27 cellular contexts compared by ENCODE assay signal in genomic region chr1:3125546-3126368, GRCh38. TPM values are rescaled to one million over a fixed set of nuclear protein-coding genes. Genes with fewer than 3 reads are reported as not detected.
DNase-seq lines count a peak whose midpoint lies in the region; ATAC-seq, FAIRE-seq and TF ChIP-seq lines count a peak whose summit lies in the region.
"Had no signal": no experiment of that assay in that cellular context is flagged by ENCODE, and none has a peak within 500 bp of the region (broad histone marks: within the 10 kb centered on the region; RNA-seq: fewer than 3 reads in every experiment).

No MANE protein-coding gene starts in this region.

- ATAC-seq in heart left ventricle: peak in 3 of 4 donors; percentile 4 to 38 (median 13)
- ATAC-seq in Right ventricle myocardium inferior: no peak
- ATAC-seq: A549; activated CD4-positive, CD25-positive, alpha-beta regulatory T cell treated with anti-CD3 and anti-CD28 coated beads, Interleukin-2, amount 50 U/mL, for 24 hours; PC-3 had no signal

- peaks cover 6 to 79% (median 46%) of the 10 kb centered on the region in 12 donors for H3K4me1 ChIP-seq in heart left ventricle
- H3K4me1 ChIP-seq: A549 had no signal

- no peak for TF ChIP-seq CTCF in heart left ventricle (IDR thresholded peaks at IDR 0.05)
- no peak for TF ChIP-seq CTCF in dorsolateral prefrontal cortex (IDR thresholded peaks at IDR 0.05 in 54 of 56, conservative IDR thresholded peaks at IDR 0.05 in 2 of 56; ENCODE audit: low read depth in 1 of 56, partially characterized antibody in 56 of 56)

- no peaks in the 10 kb centered on the region for H3K9me3 ChIP-seq in heart left ventricle
- H3K9me3 ChIP-seq: A549, neutrophil had no signal

- H3K4me3 ChIP-seq in heart left ventricle: no peak overlapping the region
- no peak overlapping the region for H3K4me3 ChIP-seq in dorsolateral prefrontal cortex
- no peak overlapping the region for H3K4me3 ChIP-seq in H7 (ENCODE audit: insufficient read depth, low read depth, low read length)
- H3K4me3 ChIP-seq: A549 had no signal

- WGBS in heart left ventricle, 4 donors: 73 to 84% (median 80%) methylated on average over 37 to 47 of the region's 47 CpGs

- no peak for FAIRE-seq in frontal cortex (lab: Jason Lieb, UNC)
- FAIRE-seq: A549, endothelial cell of umbilical vein, GM18507 had no signal

- intact Hi-C loops in heart left ventricle (cut with DNase I) (loop anchor here in 4 of 10 donors (5.0 to 10.0 kb wide), 3 partner anchors 48 to 53 kb away; no protein-coding TSS in a partner anchor), Right ventricle myocardium inferior (cut with DNase I) (no loop called here), dorsolateral prefrontal cortex (cut with DNase I) (no loop called here)

- no peaks in the 10 kb centered on the region for H3K27me3 ChIP-seq in heart left ventricle
- H3K27me3 ChIP-seq in dorsolateral prefrontal cortex: peaks cover 0 to 14% (median 0%) of the 10 kb centered on the region in 45 donors
- no peaks in the 10 kb centered on the region for H3K27me3 ChIP-seq in H7 (ENCODE audit: control insufficient read depth, insufficient read depth, low read length)
- H3K27me3 ChIP-seq: neutrophil had no signal

- DNase-seq in heart left ventricle (no peak), Right ventricle myocardium inferior (ENCODE audit: missing footprints) (no peak), dorsolateral prefrontal cortex (peak in 1 of 10 donors; percentile 50), pons (ENCODE audit: low spot score) (peak; percentile 25), activated T-cell treated with anti-CD3 and anti-CD28 coated beads for 4 hours (no peak), frontal cortex (ENCODE audit: low spot score in 2 of 2) (no peak), HuH-7.5 (ENCODE audit: low spot score) (no peak), H7 (no peak)
- DNase-seq: activated CD4-positive, alpha-beta memory T cell treated with anti-CD3 and anti-CD28 coated beads for 36 hours; activated effector memory CD4-positive, alpha-beta T cell treated with anti-CD3 and anti-CD28 coated beads, Interleukin-2, amount 50 U/mL, for 16 hours; DMS53; GDM1; HFFc6; NCI-H1092 treated with DMSO at 0.1 percent for 48 hours; NCI-H2029 treated with DMSO at 0.1 percent for 48 hours; NCI-H2227 treated with DMSO at 0.1 percent for 48 hours; NCI-H748 treated with DMSO at 0.1 percent for 48 hours; PC-3; SHP77 treated with DMSO at 0.1 percent for 48 hours; stimulated activated naive CD4-positive, alpha-beta T cell treated with Interleukin-2 at 50 U/mL for 16 hours; SW 1271 had no signal

- TF ChIP-seq POLR2A in heart left ventricle (IDR thresholded peaks at IDR 0.05): no peak

- H3K27ac ChIP-seq in heart left ventricle (peak overlapping the region in 10 of 12 donors; percentile 57 to 89 (median 75)), dorsolateral prefrontal cortex (peak overlapping the region in 53 of 59 donors; percentile 5 to 89 (median 74))
- H3K27ac ChIP-seq: A549, neutrophil had no signal

- no peaks in the 10 kb centered on the region for H3K36me3 ChIP-seq in heart left ventricle
- H3K36me3 ChIP-seq in H7 (replicated peaks; ENCODE audit: control insufficient read depth, insufficient read depth, low read length): no peaks in the 10 kb centered on the region
- H3K36me3 ChIP-seq: neutrophil had no signal

RNA-seq across cellular contexts. Expression of gene PRDM16, which starts 56.8 kb away (rescaled TPM):
- total RNA-seq in heart left ventricle: 10 to 100 TPM in 7 of 9 donors, 1 to 10 TPM in 2; 6.0 to 22.7 (median 14.4) TPM
- polyA plus RNA-seq in heart left ventricle: 10 to 100 TPM; 11.3 to 13.1 TPM
- 12.8 TPM for total RNA-seq in Right ventricle myocardium inferior
- total RNA-seq in dorsolateral prefrontal cortex: 10 to 100 TPM in 119 of 120 experiments, 1 to 10 TPM in 1; 9.8 to 52.0 (median 18.9) TPM
- 1.6 TPM for total RNA-seq in frontal cortex
- 0.69 and 1.1 TPM in 2 replicates for total RNA-seq in H7 (2014; rRNA removed; shearing (Covaris generic))
- total RNA-seq: activated CD4-positive, alpha-beta memory T cell treated with anti-CD3 and anti-CD28 coated beads for 36 hours; endothelial cell of umbilical vein; HFFc6 had no signal
- polyA plus RNA-seq: endothelial cell of umbilical vein, IgD-negative memory B cell had no signal
